In the genomic region with DNA sequence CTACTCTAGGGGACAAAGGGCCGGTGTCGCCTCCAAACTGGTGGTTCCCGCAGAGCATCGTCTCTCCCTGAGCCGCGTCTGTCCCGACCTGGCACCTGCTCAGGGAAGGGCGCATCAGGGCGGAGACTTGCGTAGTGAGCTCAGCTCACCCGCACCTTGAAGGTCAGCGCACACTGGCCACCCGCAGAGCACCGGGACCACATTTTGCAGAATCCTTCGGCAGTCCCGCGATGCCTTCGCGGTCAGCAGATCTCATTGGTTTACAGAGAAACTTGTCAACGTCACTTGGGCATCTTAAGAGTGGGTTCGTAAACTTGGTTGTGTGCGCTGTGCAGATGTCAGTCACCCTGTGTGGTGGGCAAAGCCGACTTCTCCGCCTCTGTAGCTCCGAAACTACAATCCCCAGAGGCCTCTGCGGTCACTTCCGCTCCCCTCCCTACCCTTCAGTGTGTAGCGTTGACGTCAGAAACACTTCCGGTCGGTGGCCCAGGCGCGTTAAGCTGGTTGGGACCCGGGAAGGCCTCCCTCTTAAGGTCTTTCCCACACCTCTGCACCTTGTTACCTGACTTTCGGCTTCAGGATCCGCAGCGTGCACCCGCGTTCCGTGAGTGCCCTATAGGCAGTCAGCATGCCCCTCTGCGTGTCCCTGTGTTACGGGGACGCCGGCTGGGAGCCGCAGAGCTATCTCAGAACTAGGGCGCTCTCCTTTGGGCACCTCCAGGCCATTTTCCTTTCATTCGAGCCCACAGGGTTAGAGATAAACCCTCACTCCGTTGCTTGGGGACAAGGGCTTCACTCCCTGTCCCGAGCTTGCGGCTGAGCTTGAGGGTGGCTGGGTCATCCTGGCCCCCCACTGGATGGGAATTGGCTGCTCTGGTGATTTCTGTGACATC, we compare ENCODE assay signal across 8 cellular contexts.
DNase-seq lines count a peak whose midpoint lies in the region; ATAC-seq and FAIRE-seq lines count a peak whose summit lies in the region.

No MANE protein-coding gene starts in this region.

- FAIRE-seq in islet of Langerhans (lab: Jason Lieb, UNC): peak; percentile 47

- peak; percentile 97 for ATAC-seq in GM21786 (IDR thresholded peaks at IDR 0.05; ENCODE audit: unreplicated experiment)

- DNase-seq in CMK (ENCODE audit: low read depth) (peak; percentile 14), NCI-H187 (lab: John Stamatoyannopoulos, UW) (peak; percentile 43 to 55), cerebellar nuclear complex (lab: John Stamatoyannopoulos, UW) (peak; percentile 40 to 91), NOMO-1 (lab: John Stamatoyannopoulos, UW; ENCODE audit: unreplicated experiment in 2 of 2) (no peak)
- DNase-seq in activated CD4-positive, alpha-beta T cell treated with anti-CD3 and anti-CD28 coated beads for 1 hour: peak; percentile 82
- peak; percentile 72 to 77 for DNase-seq in stimulated activated CD4-positive, alpha-beta T cell treated with anti-CD3 and anti-CD28 coated beads, Interleukin-12 subunit alpha, Interleukin-12 subunit beta, amount 100 ng/mL, for 24 hours (ENCODE audit: low read depth in 2 of 2)

Comparison
In these comparisons a context has a peak if more than half of its experiments do, and no peak if none do; other contexts are left out.
1. DNase-seq: peak in CMK (single experiment), NCI-H187 (2 of 2), activated CD4-positive, alpha-beta T cell treated with anti-CD3 and anti-CD28 coated beads for 1 hour (single experiment), cerebellar nuclear complex (2 of 2) and stimulated activated CD4-positive, alpha-beta T cell treated with anti-CD3 and anti-CD28 coated beads, Interleukin-12 subunit alpha, Interleukin-12 subunit beta, amount 100 ng/mL, for 24 hours (2 of 2); none in NOMO-1 (0 of 2).